19 cellular contexts compared by ENCODE assay signal in genomic region chr12:6769681-6770080, GRCh38. TPM values are rescaled to one million over a fixed set of nuclear protein-coding genes. Genes with fewer than 3 reads are reported as not detected.
DNase-seq lines count a peak whose midpoint lies in the region; ATAC-seq and TF ChIP-seq lines count a peak whose summit lies in the region.
"Had no signal": no experiment of that assay in that cellular context is flagged by ENCODE, and none has a peak within 500 bp of the region (broad histone marks: within the 10 kb centered on the region; RNA-seq: fewer than 3 reads in every experiment).

No MANE protein-coding gene starts in this region.

- no peak for DNase-seq in WERI-Rb-1
- DNase-seq in stimulated activated effector memory CD8-positive, alpha-beta T cell treated with anti-CD3 and anti-CD28 coated beads, Interleukin-12 subunit alpha, Interleukin-12 subunit beta, amount 100 ng/mL, for 72 hours (ENCODE audit: low spot score in 2 of 2) = no peak
- no peak for DNase-seq in NCI-H1930 (lab: John Stamatoyannopoulos, UW)
- DNase-seq in AG08395 (ENCODE audit: low spot score) = no peak
- DNase-seq in T-cell = no peak
- DNase-seq: activated CD4-positive, alpha-beta T cell treated with anti-CD3 and anti-CD28 coated beads, Interleukin-2, amount 50 U/mL, for 4 hours; gastrocnemius medialis; naive B cell; NCI-H2029 treated with DMSO at 0.1 percent for 48 hours; stimulated activated CD4-positive, alpha-beta T cell treated with anti-CD3 and anti-CD28 coated beads, Interleukin-1b, Interleukin-23, amount 100 ng/mL, for 48 hours had no signal

- no peak for TF ChIP-seq CTCF in HEK293 (tag by site-specific recombination; IDR thresholded peaks at IDR 0.05)
- TF ChIP-seq CTCF in WERI-Rb-1 (IDR thresholded peaks at IDR 0.05; ENCODE audit: low read depth, low read length) = no peak

- CTCF ChIA-PET in HEK293 (lab: Yijun Ruan, JAX) = interaction anchor here (0.6 to 7.8 kb wide), 4 partner anchors 10 to 99 kb away, joined by 4 to 140 read pairs (median 38); partner anchors contain the start of gene MLF2
- CTCF ChIA-PET in T-cell (lab: Charles Lee) = no interaction called here

- peaks cover 71% of the 10 kb centered on the region for H3K4me1 Mint-ChIP-seq in stimulated activated effector memory CD8-positive, alpha-beta T cell treated with anti-CD3 and anti-CD28 coated beads, Interleukin-12 subunit alpha, Interleukin-12 subunit beta, amount 100 ng/mL, for 72 hours
- H3K4me1 Mint-ChIP-seq in T-cell = peaks cover 42 to 71% (median 60%) of the 10 kb centered on the region in 3 donors

- POLR2A ChIA-PET in HEK293 (lab: Yijun Ruan, JAX) = interaction anchor here (0.7 to 4.7 kb wide), 6 partner anchors 9 to 235 kb away, joined by 3 to 42 read pairs (median 4); partner anchors contain the start of genes COPS7A, GAPDH, GPR162 and MLF2
- POLR2A ChIA-PET in T-cell (lab: Charles Lee) = no interaction called here

- H3K9me3 ChIP-seq in HEK293 (ENCODE audit: control insufficient read depth, insufficient read depth, low read depth, low read length) (no peaks in the 10 kb centered on the region), WERI-Rb-1 (ENCODE audit: severe bottlenecking) (no peaks in the 10 kb centered on the region), iPS-15b (ENCODE audit: control insufficient read depth, insufficient read depth, low read length) (no peaks in the 10 kb centered on the region)
- H3K9me3 ChIP-seq: gastrocnemius medialis, HAP-1, MG63, right atrium auricular region, SJSA1 had no signal

- ATAC-seq in stimulated activated effector memory CD8-positive, alpha-beta T cell treated with anti-CD3 and anti-CD28 coated beads, Interleukin-12 subunit alpha, Interleukin-12 subunit beta, amount 100 ng/mL, for 72 hours = no peak
- no peak for ATAC-seq in T-cell (replicated peaks in 1 of 4)
- ATAC-seq: gastrocnemius medialis had no signal

- H3K4me1 ChIP-seq in HEK293 (ENCODE audit: control insufficient read depth, insufficient read depth, low read length) = peaks cover 24% of the 10 kb centered on the region
- peaks cover 20% of the 10 kb centered on the region for H3K4me1 ChIP-seq in iPS-15b (ENCODE audit: control insufficient read depth, insufficient read depth, low read length)

- no peaks in the 10 kb centered on the region for H3K9me3 Mint-ChIP-seq in stimulated activated effector memory CD8-positive, alpha-beta T cell treated with anti-CD3 and anti-CD28 coated beads, Interleukin-12 subunit alpha, Interleukin-12 subunit beta, amount 100 ng/mL, for 72 hours
- H3K9me3 Mint-ChIP-seq in T-cell = no peaks in the 10 kb centered on the region

- H3K27me3 Mint-ChIP-seq in T-cell = peaks cover 36 to 54% of the 10 kb centered on the region in 2 donors

- no peaks in the 10 kb centered on the region for H3K27me3 ChIP-seq in WERI-Rb-1 (ENCODE audit: insufficient read depth, low read depth, severe bottlenecking)
- peaks cover 34% of the 10 kb centered on the region for H3K27me3 ChIP-seq in iPS-15b (ENCODE audit: control insufficient read depth, insufficient read depth, low read length)
- H3K27me3 ChIP-seq: MG63, right atrium auricular region, SJSA1 had no signal

- H3K36me3 Mint-ChIP-seq in stimulated activated effector memory CD8-positive, alpha-beta T cell treated with anti-CD3 and anti-CD28 coated beads, Interleukin-12 subunit alpha, Interleukin-12 subunit beta, amount 100 ng/mL, for 72 hours = peaks cover 82% of the 10 kb centered on the region
- H3K36me3 Mint-ChIP-seq in T-cell = no peaks in the 10 kb centered on the region

- peak overlapping the region; percentile 94 for H3K27ac Mint-ChIP-seq in stimulated activated effector memory CD8-positive, alpha-beta T cell treated with anti-CD3 and anti-CD28 coated beads, Interleukin-12 subunit alpha, Interleukin-12 subunit beta, amount 100 ng/mL, for 72 hours
- H3K27ac Mint-ChIP-seq in T-cell = no peak overlapping the region

- H3K27ac ChIP-seq in HEK293 (ENCODE audit: extremely low read depth, low read depth, low read length) (no peak overlapping the region), WERI-Rb-1 (peak overlapping the region; percentile 96)
- H3K27ac ChIP-seq: SJSA1 had no signal

- H3K9ac ChIP-seq in iPS-15b (ENCODE audit: low read depth, low read length) = no peak overlapping the region

- peak overlapping the region; percentile 88 for H3K4me3 Mint-ChIP-seq in stimulated activated effector memory CD8-positive, alpha-beta T cell treated with anti-CD3 and anti-CD28 coated beads, Interleukin-12 subunit alpha, Interleukin-12 subunit beta, amount 100 ng/mL, for 72 hours
- peak overlapping the region in 1 of 3 donors; percentile 27 for H3K4me3 Mint-ChIP-seq in T-cell

- H3K4me3 ChIP-seq in HEK293 (ENCODE audit: low read depth, low read length) (no peak overlapping the region), WERI-Rb-1 (ENCODE audit: low read depth, low read length) (peak overlapping the region; percentile 76), iPS-15b (ENCODE audit: low read depth, low read length) (peak overlapping the region; percentile 20)
- H3K4me3 ChIP-seq: gastrocnemius medialis, MG63, right atrium auricular region, SJSA1 had no signal

- peaks cover 11 to 26% of the 10 kb centered on the region in 2 experiments; a peak in 2 of 3 replicates for H3K36me3 ChIP-seq in HEK293 (ENCODE audit: control insufficient read depth in 2 of 2, insufficient read depth in 1 of 2, low read length in 2 of 2)
- H3K36me3 ChIP-seq in WERI-Rb-1 = peaks cover 51% of the 10 kb centered on the region
- peaks cover 14% of the 10 kb centered on the region for H3K36me3 ChIP-seq in iPS-15b (ENCODE audit: control insufficient read depth, insufficient read depth, low read length)
- H3K36me3 ChIP-seq: gastrocnemius medialis had no signal

TF ChIP-seq in HEK293, 187 proteins besides CTCF, POLR2A, EP300 and RAD21:
- TF ChIP-seq ZNF473 (tag by site-specific recombination; IDR thresholded peaks at IDR 0.05) (no peak), ZNF366 (tag by site-specific recombination; conservative IDR thresholded peaks at IDR 0.05) (0 out of 2 replicates have a peak, but pooled peaks have one; percentile 6), ZXDB (tag by site-specific recombination; IDR thresholded peaks at IDR 0.05) (no peak), KLF16 (tag by site-specific recombination; IDR thresholded peaks at IDR 0.05) (no peak), ZNF394 (tag by site-specific recombination; IDR thresholded peaks at IDR 0.05; ENCODE audit: borderline replicate concordance) (no peak), ZNF292 (tag by site-specific recombination; IDR thresholded peaks at IDR 0.05; ENCODE audit: borderline replicate concordance, low read depth) (no peak)
- TF ChIP-seq, protein P1, sequence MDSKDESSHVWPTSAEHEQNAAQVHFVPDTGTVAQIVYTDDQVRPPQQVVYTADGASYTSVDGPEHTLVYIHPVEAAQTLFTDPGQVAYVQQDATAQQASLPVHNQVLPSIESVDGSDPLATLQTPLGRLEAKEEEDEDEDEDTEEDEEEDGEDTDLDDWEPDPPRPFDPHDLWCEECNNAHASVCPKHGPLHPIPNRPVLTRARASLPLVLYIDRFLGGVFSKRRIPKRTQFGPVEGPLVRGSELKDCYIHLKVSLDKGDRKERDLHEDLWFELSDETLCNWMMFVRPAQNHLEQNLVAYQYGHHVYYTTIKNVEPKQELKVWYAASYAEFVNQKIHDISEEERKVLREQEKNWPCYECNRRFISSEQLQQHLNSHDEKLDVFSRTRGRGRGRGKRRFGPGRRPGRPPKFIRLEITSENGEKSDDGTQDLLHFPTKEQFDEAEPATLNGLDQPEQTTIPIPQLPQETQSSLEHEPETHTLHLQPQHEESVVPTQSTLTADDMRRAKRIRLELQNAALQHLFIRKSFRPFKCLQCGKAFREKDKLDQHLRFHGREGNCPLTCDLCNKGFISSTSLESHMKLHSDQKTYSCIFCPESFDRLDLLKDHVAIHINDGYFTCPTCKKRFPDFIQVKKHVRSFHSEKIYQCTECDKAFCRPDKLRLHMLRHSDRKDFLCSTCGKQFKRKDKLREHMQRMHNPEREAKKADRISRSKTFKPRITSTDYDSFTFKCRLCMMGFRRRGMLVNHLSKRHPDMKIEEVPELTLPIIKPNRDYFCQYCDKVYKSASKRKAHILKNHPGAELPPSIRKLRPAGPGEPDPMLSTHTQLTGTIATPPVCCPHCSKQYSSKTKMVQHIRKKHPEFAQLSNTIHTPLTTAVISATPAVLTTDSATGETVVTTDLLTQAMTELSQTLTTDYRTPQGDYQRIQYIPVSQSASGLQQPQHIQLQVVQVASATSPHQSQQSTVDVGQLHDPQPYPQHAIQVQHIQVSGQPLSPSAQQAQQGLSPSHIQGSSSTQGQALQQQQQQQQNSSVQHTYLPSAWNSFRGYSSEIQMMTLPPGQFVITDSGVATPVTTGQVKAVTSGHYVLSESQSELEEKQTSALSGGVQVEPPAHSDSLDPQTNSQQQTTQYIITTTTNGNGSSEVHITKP (tag by site-specific recombination; IDR thresholded peaks at IDR 0.05) = no peak

RNA-seq across cellular contexts. Expression of gene LAG3, which starts 2.6 kb away (rescaled TPM):
- total RNA-seq in T-cell = 10 to 100 TPM in 1 of 5 donors, 1 to 10 TPM in 4; 3.7 to 10.6 (median 7.3) TPM
- total RNA-seq: gastrocnemius medialis had no signal

RNA-seq across cellular contexts. Expression of gene PTMS, which starts 3.5 kb away (rescaled TPM):
- total RNA-seq in T-cell = 10 to 100 TPM in 3 of 5 donors, 1 to 10 TPM in 2; 6.5 to 15.9 (median 10.6) TPM

RNA-seq across cellular contexts. Expression of gene MLF2, which starts 16.7 kb away (rescaled TPM):
- 100 to 1,000 TPM in 1 of 5 donors, 10 to 100 TPM in 4; 83.3 to 125 (median 88.4) TPM for total RNA-seq in T-cell

RNA-seq across cellular contexts. Expression of gene CD4, which starts 19.6 kb away (rescaled TPM):
- total RNA-seq in T-cell = 100 to 1,000 TPM; 126 to 205 (median 154) TPM
- total RNA-seq: endothelial cell of umbilical vein, NCI-H460, OCI-LY7, SJSA1 had no signal

RNA-seq across cellular contexts. Expression of gene COPS7A, which starts 45.8 kb away (rescaled TPM):
- total RNA-seq in T-cell = 10 to 100 TPM; 18.5 to 33.1 (median 31.8) TPM
